12 cellular contexts compared by ENCODE assay signal in genomic region chr2:43273477-43273876, GRCh38. TPM values are rescaled to one million over a fixed set of nuclear protein-coding genes. Genes with fewer than 3 reads are reported as not detected.
A peak's percentile ranks its signal among the peaks of the same experiment; 100 is the strongest.
DNase-seq lines count a peak whose midpoint lies in the region; ATAC-seq and TF ChIP-seq lines count a peak whose summit lies in the region.
"Had no signal": no experiment of that assay in that cellular context is flagged by ENCODE, and none has a peak within 500 bp of the region (broad histone marks: within the 10 kb centered on the region; RNA-seq: fewer than 3 reads in every experiment).

No MANE protein-coding gene starts in this region.

- no peak for TF ChIP-seq CTCF in brain microvascular endothelial cell (IDR thresholded peaks at IDR 0.05; ENCODE audit: low read depth, low read length, missing control alignments)

- H3K27me3 Mint-ChIP-seq in activated CD4-positive, alpha-beta T cell treated with anti-CD3 and anti-CD28 coated beads, Interleukin-2, amount 10 ng/mL, durations not matched to agents 7 days and 5 days: no peaks in the 10 kb centered on the region

- no peaks in the 10 kb centered on the region for H3K36me3 ChIP-seq in brain microvascular endothelial cell (replicated peaks)

- H3K27me3 ChIP-seq in brain microvascular endothelial cell (replicated peaks): no peaks in the 10 kb centered on the region

- in situ Hi-C loops in brain microvascular endothelial cell (cut with HindIII; ENCODE audit: low pct_ligation_motif_present, low sequenced_read_pairs): no loop called here

- no peak overlapping the region for H3K4me3 ChIP-seq in brain microvascular endothelial cell (ENCODE audit: low read depth, low read length)
- H3K4me3 ChIP-seq: A549 had no signal

- peak; percentile 71 for ATAC-seq in HG03095 (IDR thresholded peaks at IDR 0.05; ENCODE audit: unreplicated experiment)
- ATAC-seq in stimulated activated effector memory CD8-positive, alpha-beta T cell treated with anti-CD3 and anti-CD28 coated beads, Interleukin-12 subunit alpha, Interleukin-12 subunit beta, amount 100 ng/mL, for 72 hours: peak; percentile 90

- peaks cover 14% of the 10 kb centered on the region for H3K4me1 Mint-ChIP-seq in activated CD4-positive, alpha-beta T cell treated with anti-CD3 and anti-CD28 coated beads, Interleukin-2, amount 10 ng/mL, durations not matched to agents 7 days and 5 days
- peaks cover 35% of the 10 kb centered on the region for H3K4me1 Mint-ChIP-seq in stimulated activated effector memory CD8-positive, alpha-beta T cell treated with anti-CD3 and anti-CD28 coated beads, Interleukin-12 subunit alpha, Interleukin-12 subunit beta, amount 100 ng/mL, for 72 hours

- peaks cover 8% of the 10 kb centered on the region for H3K36me3 Mint-ChIP-seq in activated CD4-positive, alpha-beta T cell treated with anti-CD3 and anti-CD28 coated beads, Interleukin-2, amount 10 ng/mL, durations not matched to agents 7 days and 5 days (ENCODE audit: low read depth)
- peaks cover 35% of the 10 kb centered on the region for H3K36me3 Mint-ChIP-seq in stimulated activated effector memory CD8-positive, alpha-beta T cell treated with anti-CD3 and anti-CD28 coated beads, Interleukin-12 subunit alpha, Interleukin-12 subunit beta, amount 100 ng/mL, for 72 hours

- no peaks in the 10 kb centered on the region for H3K9me3 Mint-ChIP-seq in activated CD4-positive, alpha-beta T cell treated with anti-CD3 and anti-CD28 coated beads, Interleukin-2, amount 10 ng/mL, durations not matched to agents 7 days and 5 days
- H3K9me3 Mint-ChIP-seq in stimulated activated effector memory CD8-positive, alpha-beta T cell treated with anti-CD3 and anti-CD28 coated beads, Interleukin-12 subunit alpha, Interleukin-12 subunit beta, amount 100 ng/mL, for 72 hours: no peaks in the 10 kb centered on the region

- H3K27ac ChIP-seq in brain microvascular endothelial cell: no peak overlapping the region

- peak; percentile 13 for DNase-seq in activated CD4-positive, alpha-beta T cell treated with anti-CD3 and anti-CD28 coated beads for 48 hours
- DNase-seq in activated CD4-positive, alpha-beta T cell treated with anti-CD3 and anti-CD28 coated beads, Interleukin-2, amount 10 ng/mL, durations not matched to agents 7 days and 5 days: no peak
- DNase-seq in brain microvascular endothelial cell (peak; percentile 48), HK-2 (ENCODE audit: unreplicated experiment) (no peak), SHP77 (lab: John Stamatoyannopoulos, UW) (no peak), HCEC 1CT (no peak)
- DNase-seq in stimulated activated effector memory CD8-positive, alpha-beta T cell treated with anti-CD3 and anti-CD28 coated beads, Interleukin-12 subunit alpha, Interleukin-12 subunit beta, amount 100 ng/mL, for 72 hours (ENCODE audit: low spot score in 2 of 2): peak in 1 of 2 donors; percentile 56
- DNase-seq: dermis blood vessel endothelial cell, hypothalamus, NCI-H1694 treated with DMSO at 0.1 percent for 48 hours had no signal

- no peak overlapping the region for H3K27ac Mint-ChIP-seq in activated CD4-positive, alpha-beta T cell treated with anti-CD3 and anti-CD28 coated beads, Interleukin-2, amount 10 ng/mL, durations not matched to agents 7 days and 5 days
- peak overlapping the region; percentile 15 for H3K27ac Mint-ChIP-seq in stimulated activated effector memory CD8-positive, alpha-beta T cell treated with anti-CD3 and anti-CD28 coated beads, Interleukin-12 subunit alpha, Interleukin-12 subunit beta, amount 100 ng/mL, for 72 hours

- H3K4me3 Mint-ChIP-seq in activated CD4-positive, alpha-beta T cell treated with anti-CD3 and anti-CD28 coated beads, Interleukin-2, amount 10 ng/mL, durations not matched to agents 7 days and 5 days: no peak overlapping the region
- no peak overlapping the region for H3K4me3 Mint-ChIP-seq in stimulated activated effector memory CD8-positive, alpha-beta T cell treated with anti-CD3 and anti-CD28 coated beads, Interleukin-12 subunit alpha, Interleukin-12 subunit beta, amount 100 ng/mL, for 72 hours

- POLR2A ChIA-PET in activated CD4-positive, alpha-beta T cell treated with anti-CD3 and anti-CD28 coated beads, Interleukin-2, amount 10 ng/mL, durations not matched to agents 7 days and 5 days (lab: Charles Lee): no interaction called here

- CTCF ChIA-PET in activated CD4-positive, alpha-beta T cell treated with anti-CD3 and anti-CD28 coated beads, Interleukin-2, amount 10 ng/mL, durations not matched to agents 7 days and 5 days (lab: Charles Lee): no interaction called here

RNA-seq across cellular contexts. Expression of gene ZFP36L2, which starts 47.1 kb away (rescaled TPM):
- 100 to 1,000 TPM; 210 to 228 TPM for total RNA-seq in activated CD4-positive, alpha-beta T cell treated with anti-CD3 and anti-CD28 coated beads, Interleukin-2, amount 10 ng/mL, durations not matched to agents 7 days and 5 days

Comparison
In these comparisons a context has a peak if more than half of its experiments do, and no peak if none do; other contexts are left out.
1. DNase-seq: peak in activated CD4-positive, alpha-beta T cell treated with anti-CD3 and anti-CD28 coated beads for 48 hours (single experiment) and brain microvascular endothelial cell (single experiment); none in activated CD4-positive, alpha-beta T cell treated with anti-CD3 and anti-CD28 coated beads, Interleukin-2, amount 10 ng/mL, durations not matched to agents 7 days and 5 days (single experiment), HK-2 (single experiment), SHP77 (0 of 2) and HCEC 1CT (single experiment).